ENCODE assay signal across 1 cellular context in the genomic region with DNA sequence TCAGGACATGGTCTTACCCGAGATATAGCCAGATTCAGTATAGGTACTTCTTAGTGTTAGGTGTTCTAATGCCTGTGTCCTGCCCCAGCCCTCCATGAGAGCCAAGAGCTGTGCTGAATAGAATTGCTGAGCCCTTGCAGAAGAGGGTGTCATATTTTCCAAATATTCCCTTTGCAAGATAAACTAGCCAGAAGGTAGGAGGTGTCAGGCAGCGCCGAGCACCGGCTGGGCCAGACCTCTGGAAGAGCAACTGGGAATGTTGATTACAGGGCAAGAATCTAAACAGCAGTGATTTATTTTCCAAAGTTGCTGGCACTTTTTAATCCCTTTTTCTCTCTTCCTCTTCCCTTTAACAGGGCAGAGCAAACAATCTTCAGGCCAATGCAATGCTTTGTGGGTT.
TF ChIP-seq lines count a peak whose summit lies in the region.

No MANE protein-coding gene starts in this region.

TF ChIP-seq in GM23338, 12 proteins besides CTCF, POLR2A, EP300 and RAD21 (continued from another document):
- TF ChIP-seq, protein P1, sequence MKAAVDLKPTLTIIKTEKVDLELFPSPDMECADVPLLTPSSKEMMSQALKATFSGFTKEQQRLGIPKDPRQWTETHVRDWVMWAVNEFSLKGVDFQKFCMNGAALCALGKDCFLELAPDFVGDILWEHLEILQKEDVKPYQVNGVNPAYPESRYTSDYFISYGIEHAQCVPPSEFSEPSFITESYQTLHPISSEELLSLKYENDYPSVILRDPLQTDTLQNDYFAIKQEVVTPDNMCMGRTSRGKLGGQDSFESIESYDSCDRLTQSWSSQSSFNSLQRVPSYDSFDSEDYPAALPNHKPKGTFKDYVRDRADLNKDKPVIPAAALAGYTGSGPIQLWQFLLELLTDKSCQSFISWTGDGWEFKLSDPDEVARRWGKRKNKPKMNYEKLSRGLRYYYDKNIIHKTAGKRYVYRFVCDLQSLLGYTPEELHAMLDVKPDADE (IDR thresholded peaks at IDR 0.05) = no peak
- TF ChIP-seq ZNF331 (CRISPR knock-in tag; IDR thresholded peaks at IDR 0.05; ENCODE audit: low read depth) (no peak), STAT1 (IDR thresholded peaks at IDR 0.05; ENCODE audit: unreplicated experiment) (no peak), NANOG (IDR thresholded peaks at IDR 0.05; ENCODE audit: borderline replicate concordance) (no peak), JUNB (IDR thresholded peaks at IDR 0.05; ENCODE audit: unreplicated experiment) (no peak), EZH2phosphoT487 (IDR thresholded peaks at IDR 0.05; ENCODE audit: unreplicated experiment) (no peak)
- TF ChIP-seq, protein P2, sequence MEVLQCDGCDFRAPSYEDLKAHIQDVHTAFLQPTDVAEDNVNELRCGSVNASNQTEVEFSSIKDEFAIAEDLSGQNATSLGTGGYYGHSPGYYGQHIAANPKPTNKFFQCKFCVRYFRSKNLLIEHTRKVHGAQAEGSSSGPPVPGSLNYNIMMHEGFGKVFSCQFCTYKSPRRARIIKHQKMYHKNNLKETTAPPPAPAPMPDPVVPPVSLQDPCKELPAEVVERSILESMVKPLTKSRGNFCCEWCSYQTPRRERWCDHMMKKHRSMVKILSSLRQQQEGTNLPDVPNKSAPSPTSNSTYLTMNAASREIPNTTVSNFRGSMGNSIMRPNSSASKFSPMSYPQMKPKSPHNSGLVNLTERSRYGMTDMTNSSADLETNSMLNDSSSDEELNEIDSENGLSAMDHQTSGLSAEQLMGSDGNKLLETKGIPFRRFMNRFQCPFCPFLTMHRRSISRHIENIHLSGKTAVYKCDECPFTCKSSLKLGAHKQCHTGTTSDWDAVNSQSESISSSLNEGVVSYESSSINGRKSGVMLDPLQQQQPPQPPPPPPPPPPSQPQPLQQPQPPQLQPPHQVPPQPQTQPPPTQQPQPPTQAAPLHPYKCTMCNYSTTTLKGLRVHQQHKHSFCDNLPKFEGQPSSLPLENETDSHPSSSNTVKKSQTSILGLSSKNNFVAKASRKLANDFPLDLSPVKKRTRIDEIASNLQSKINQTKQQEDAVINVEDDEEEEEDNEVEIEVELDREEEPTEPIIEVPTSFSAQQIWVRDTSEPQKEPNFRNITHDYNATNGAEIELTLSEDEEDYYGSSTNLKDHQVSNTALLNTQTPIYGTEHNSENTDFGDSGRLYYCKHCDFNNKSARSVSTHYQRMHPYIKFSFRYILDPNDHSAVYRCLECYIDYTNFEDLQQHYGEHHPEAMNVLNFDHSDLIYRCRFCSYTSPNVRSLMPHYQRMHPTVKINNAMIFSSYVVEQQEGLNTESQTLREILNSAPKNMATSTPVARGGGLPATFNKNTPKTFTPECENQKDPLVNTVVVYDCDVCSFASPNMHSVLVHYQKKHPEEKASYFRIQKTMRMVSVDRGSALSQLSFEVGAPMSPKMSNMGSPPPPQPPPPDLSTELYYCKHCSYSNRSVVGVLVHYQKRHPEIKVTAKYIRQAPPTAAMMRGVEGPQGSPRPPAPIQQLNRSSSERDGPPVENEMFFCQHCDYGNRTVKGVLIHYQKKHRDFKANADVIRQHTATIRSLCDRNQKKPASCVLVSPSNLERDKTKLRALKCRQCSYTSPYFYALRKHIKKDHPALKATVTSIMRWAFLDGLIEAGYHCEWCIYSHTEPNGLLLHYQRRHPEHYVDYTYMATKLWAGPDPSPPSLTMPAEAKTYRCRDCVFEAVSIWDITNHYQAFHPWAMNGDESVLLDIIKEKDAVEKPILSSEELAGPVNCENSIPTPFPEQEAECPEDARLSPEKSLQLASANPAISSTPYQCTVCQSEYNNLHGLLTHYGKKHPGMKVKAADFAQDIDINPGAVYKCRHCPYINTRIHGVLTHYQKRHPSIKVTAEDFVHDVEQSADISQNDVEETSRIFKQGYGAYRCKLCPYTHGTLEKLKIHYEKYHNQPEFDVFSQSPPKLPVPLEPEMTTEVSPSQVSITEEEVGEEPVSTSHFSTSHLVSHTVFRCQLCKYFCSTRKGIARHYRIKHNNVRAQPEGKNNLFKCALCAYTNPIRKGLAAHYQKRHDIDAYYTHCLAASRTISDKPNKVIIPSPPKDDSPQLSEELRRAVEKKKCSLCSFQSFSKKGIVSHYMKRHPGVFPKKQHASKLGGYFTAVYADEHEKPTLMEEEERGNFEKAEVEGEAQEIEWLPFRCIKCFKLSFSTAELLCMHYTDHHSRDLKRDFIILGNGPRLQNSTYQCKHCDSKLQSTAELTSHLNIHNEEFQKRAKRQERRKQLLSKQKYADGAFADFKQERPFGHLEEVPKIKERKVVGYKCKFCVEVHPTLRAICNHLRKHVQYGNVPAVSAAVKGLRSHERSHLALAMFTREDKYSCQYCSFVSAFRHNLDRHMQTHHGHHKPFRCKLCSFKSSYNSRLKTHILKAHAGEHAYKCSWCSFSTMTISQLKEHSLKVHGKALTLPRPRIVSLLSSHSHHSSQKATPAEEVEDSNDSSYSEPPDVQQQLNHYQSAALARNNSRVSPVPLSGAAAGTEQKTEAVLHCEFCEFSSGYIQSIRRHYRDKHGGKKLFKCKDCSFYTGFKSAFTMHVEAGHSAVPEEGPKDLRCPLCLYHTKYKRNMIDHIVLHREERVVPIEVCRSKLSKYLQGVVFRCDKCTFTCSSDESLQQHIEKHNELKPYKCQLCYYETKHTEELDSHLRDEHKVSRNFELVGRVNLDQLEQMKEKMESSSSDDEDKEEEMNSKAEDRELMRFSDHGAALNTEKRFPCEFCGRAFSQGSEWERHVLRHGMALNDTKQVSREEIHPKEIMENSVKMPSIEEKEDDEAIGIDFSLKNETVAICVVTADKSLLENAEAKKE (CRISPR knock-in tag; IDR thresholded peaks at IDR 0.05) = no peak
TF ChIP-seq in GM23338: peak in this region for 0.
